ENCODE assay signal across 8 cellular contexts in genomic region chr3:31531465-31531991, GRCh38. TPM values are rescaled to one million over a fixed set of nuclear protein-coding genes. Genes with fewer than 3 reads are reported as not detected.
DNase-seq lines count a peak whose midpoint lies in the region; ATAC-seq and TF ChIP-seq lines count a peak whose summit lies in the region.

No MANE protein-coding gene starts in this region.

- H3K27ac Mint-ChIP-seq in Caco-2 (ENCODE audit: unreplicated experiment), result peak overlapping the region; percentile 98

- TF ChIP-seq POLR2A in body of pancreas (IDR thresholded peaks at IDR 0.05), result no peak

- H3K27me3 Mint-ChIP-seq in Caco-2 (ENCODE audit: insufficient read depth, unreplicated experiment), result no peaks in the 10 kb centered on the region

- intact Hi-C loops in Caco-2 (cut with micrococcal nuclease; ENCODE audit: unreplicated experiment), result loop anchor here (5.0 to 10.0 kb wide), 2 partner anchors 44 to 597 kb away; no protein-coding TSS in a partner anchor
- intact Hi-C loops in body of pancreas (cut with DNase I), result no loop called here

- H3K4me3 ChIP-seq in Caco-2 (ENCODE audit: low read depth, low read length) (peak overlapping the region; percentile 62), body of pancreas (peak overlapping the region; percentile 49 to 59), mesodermal cell (ENCODE audit: extremely low read depth, insufficient read depth, low read length, poor library complexity, severe bottlenecking) (peak overlapping the region; percentile 75)

- H3K4me1 ChIP-seq in Caco-2, result peaks cover 13% of the 10 kb centered on the region
- H3K4me1 ChIP-seq in body of pancreas, result peaks cover 30% of the 10 kb centered on the region
- H3K4me1 ChIP-seq in mesodermal cell (ENCODE audit: control insufficient read depth, insufficient read depth, low read length, poor library complexity, severe bottlenecking), result peaks cover 7% of the 10 kb centered on the region

- H3K4me1 Mint-ChIP-seq in Caco-2 (ENCODE audit: low read depth, unreplicated experiment), result peaks cover 6% of the 10 kb centered on the region

- peak in 1 of 2 experiments; percentile 36 for TF ChIP-seq CTCF in Caco-2 (IDR thresholded peaks at IDR 0.05; ENCODE audit: insufficient read depth in 1 of 2, low read depth in 1 of 2, low read length in 1 of 2, severe bottlenecking in 1 of 2, unreplicated experiment in 1 of 2)
- peak in 3 of 7 experiments; percentile 11 to 46 (median 27) for TF ChIP-seq CTCF in body of pancreas (IDR thresholded peaks at IDR 0.05)

- POLR2A ChIA-PET in Caco-2 (lab: Charles Lee), result interaction anchor here (0.5 to 2.1 kb wide), 9 partner anchors 14 to 707 kb away, joined by 3 to 13 read pairs (median 3); partner anchors contain the start of gene CMTM8

- H3K9me3 Mint-ChIP-seq in Caco-2 (ENCODE audit: unreplicated experiment), result no peaks in the 10 kb centered on the region

- 0 to 1% methylated on average over 19 to 31 of the region's 31 CpGs for WGBS in body of pancreas, 2 donors
- WGBS in mesodermal cell (ENCODE audit: insufficient coverage in 2 of 2), 2 experiments, result 0% methylated on average over 19 to 24 of the region's 31 CpGs

- no peaks in the 10 kb centered on the region for H3K27me3 ChIP-seq in Caco-2 (replicated peaks; ENCODE audit: control insufficient read depth, insufficient read depth, low read length)
- no peaks in the 10 kb centered on the region for H3K27me3 ChIP-seq in body of pancreas

- ATAC-seq in body of pancreas (no peak), HG03108 (IDR thresholded peaks at IDR 0.05; ENCODE audit: unreplicated experiment) (no peak)

- TSS peak; percentile 82 for BruUV-seq in Caco-2 (replicated peaks; lab: Mats Ljungman, UMichigan)

- CTCF ChIA-PET in Caco-2 (lab: Charles Lee), result interaction anchor here (0.7 to 0.9 kb wide), 2 partner anchors 79 to 399 kb away, joined by 3 read pairs; no protein-coding TSS in a partner anchor

- H3K9me3 ChIP-seq in Caco-2 (no peaks in the 10 kb centered on the region), body of pancreas (no peaks in the 10 kb centered on the region), mesodermal cell (ENCODE audit: control insufficient read depth, low read length) (no peaks in the 10 kb centered on the region)

- H3K36me3 ChIP-seq in Caco-2 (ENCODE audit: control insufficient read depth, insufficient read depth, low read length) (no peaks in the 10 kb centered on the region), body of pancreas (replicated peaks in 1 of 2; ENCODE audit: insufficient read depth in 1 of 2, low read depth in 2 of 2) (no peaks in the 10 kb centered on the region), mesodermal cell (ENCODE audit: control insufficient read depth, insufficient read depth, low read length) (no peaks in the 10 kb centered on the region)

- DNase-seq in Caco-2 (no peak), Kasumi-1 (lab: John Stamatoyannopoulos, UW) (peak; percentile 46 to 57), body of pancreas (no peak), DMS153 (lab: John Stamatoyannopoulos, UW) (no peak)
- DNase-seq in stimulated activated CD4-positive, alpha-beta T cell treated with anti-CD3 and anti-CD28 coated beads, Interleukin-4, amount 100 ng/mL, for 24 hours, result no peak
- no peak for DNase-seq in stimulated activated CD4-positive, alpha-beta T cell treated with anti-CD3 and anti-CD28 coated beads, Interleukin-4, amount 100 ng/mL, for 1 hour

- H3K4me3 Mint-ChIP-seq in Caco-2 (ENCODE audit: unreplicated experiment), result peak overlapping the region; percentile 89

- H3K27ac ChIP-seq in body of pancreas (peak overlapping the region; percentile 90 to 99 (median 96)), mesodermal cell (ENCODE audit: low read depth, low read length, severe bottlenecking) (peak overlapping the region; percentile 99)

- peaks cover 14% of the 10 kb centered on the region for H3K36me3 Mint-ChIP-seq in Caco-2 (ENCODE audit: insufficient read depth, unreplicated experiment)

RNA-seq across cellular contexts. Expression of gene STT3B, which starts 1.2 kb away (rescaled TPM):
- total RNA-seq in Caco-2 (2022), result 162 and 165 TPM in 2 replicates
- 10 to 100 TPM; 44.5 to 65.1 TPM for total RNA-seq in body of pancreas
- 152 TPM for polyA plus RNA-seq in mesodermal cell (2013, experiment 1 of 2)
- polyA plus RNA-seq in mesodermal cell (2013, experiment 2 of 2), result 176 TPM

Comparison
In these comparisons a context has a peak if more than half of its experiments do, and no peak if none do; other contexts are left out.
1. DNase-seq: peak in Kasumi-1 (2 of 2); none in Caco-2 (0 of 2), body of pancreas (0 of 4), stimulated activated CD4-positive, alpha-beta T cell treated with anti-CD3 and anti-CD28 coated beads, Interleukin-4, amount 100 ng/mL, for 24 hours (single experiment), stimulated activated CD4-positive, alpha-beta T cell treated with anti-CD3 and anti-CD28 coated beads, Interleukin-4, amount 100 ng/mL, for 1 hour (single experiment) and DMS153 (single experiment).
2. Peak in every context shown above with its lines, with median percentiles within 50 percentile points of each other: H3K4me3 ChIP-seq.